Comparison of ENCODE assay signal across 15 cellular contexts in genomic region chr10:78914060-78914378, GRCh38.
"Had no signal": no experiment of that assay in that cellular context is flagged by ENCODE, and none has a peak within 500 bp of the region (broad histone marks: within the 10 kb centered on the region; RNA-seq: fewer than 3 reads in every experiment).

No MANE protein-coding gene starts in this region.

- H3K36me3 ChIP-seq: breast epithelium, heart left ventricle, left ventricle myocardium inferior, ovary had no signal

- FAIRE-seq: keratinocyte had no signal

- H3K4me3 ChIP-seq: breast epithelium, heart left ventricle, left ventricle myocardium inferior, ovary had no signal

- H3K27ac ChIP-seq: breast epithelium, foreskin keratinocyte, heart left ventricle, left ventricle myocardium inferior, ovary had no signal

- DNase-seq: activated CD4-positive, alpha-beta memory T cell treated with anti-CD3 and anti-CD28 coated beads, Interleukin-2, amount 10 ng/mL, durations not matched to agents 7 days and 5 days; activated CD4-positive, CD25-positive, alpha-beta regulatory T cell treated with anti-CD3 and anti-CD28 coated beads, Interleukin-2, amount 50 U/mL, for 72 hours; activated gamma-delta T cell treated with Interleukin-2 at 50 U/mL for 16 hours; activated naive CD8-positive, alpha-beta T cell treated with anti-CD3 and anti-CD28 coated beads for 36 hours; activated T-cell treated with anti-CD3 and anti-CD28 coated beads, Interleukin-2, amount 50 U/mL, for 72 hours; foreskin keratinocyte; heart left ventricle; stimulated activated CD4-positive, alpha-beta T cell treated with anti-CD3 and anti-CD28 coated beads, Interleukin-4, amount 100 ng/mL, for 1 hour; stimulated activated CD8-positive, alpha-beta memory T cell treated with anti-CD3 and anti-CD28 coated beads, Interleukin-4, amount 100 ng/mL, for 48 hours; stimulated activated naive CD8-positive, alpha-beta T cell treated with anti-CD3 and anti-CD28 coated beads, Interleukin-15, Interleukin-2, amounts not matched to agents 100 U/mL and 50 U/mL, for 24 hours had no signal

- H3K4me1 ChIP-seq: foreskin keratinocyte had no signal

- H3K9me3 ChIP-seq: breast epithelium, heart left ventricle, left ventricle myocardium inferior, ovary had no signal

- ATAC-seq: activated T-cell treated with anti-CD3 and anti-CD28 coated beads, Interleukin-2, amount 50 U/mL, for 72 hours; foreskin keratinocyte; natural killer cell treated with Interleukin-12 subunit alpha and Interleukin-12 subunit beta and Interleukin-15 and Interleukin-18, amount 100 ng/mL, for 72 hours; stimulated activated naive CD8-positive, alpha-beta T cell treated with anti-CD3 and anti-CD28 coated beads, Interleukin-15, Interleukin-2, amounts not matched to agents 100 U/mL and 50 U/mL, for 24 hours had no signal

- H3K27me3 ChIP-seq: breast epithelium, heart left ventricle, ovary had no signal
